In genomic region chr16:4402439-4403132, GRCh38 we compare ENCODE assay signal across 8 cellular contexts. TPM values are rescaled to one million over a fixed set of nuclear protein-coding genes. Genes with fewer than 3 reads are reported as not detected.
DNase-seq lines count a peak whose midpoint lies in the region; ATAC-seq, FAIRE-seq and TF ChIP-seq lines count a peak whose summit lies in the region.

No MANE protein-coding gene starts in this region.

- TF ChIP-seq CTCF in NB4 (IDR thresholded peaks at IDR 0.05; ENCODE audit: low read depth, low read length) (peak; percentile 74), heart right ventricle (IDR thresholded peaks at IDR 0.05) (peak; percentile 80 to 95 (median 91))

- H3K4me3 ChIP-seq in NB4 (ENCODE audit: low read depth, low read length) (no peak overlapping the region), heart right ventricle (peak overlapping the region in 1 of 10 donors; percentile 26)

- peaks cover 0 to 100% (median 8%) of the 10 kb centered on the region in 9 donors for H3K36me3 ChIP-seq in heart right ventricle

- ATAC-seq in heart right ventricle (peak; percentile 93 to 97 (median 95)), GM19035 (IDR thresholded peaks at IDR 0.05; ENCODE audit: unreplicated experiment) (no peak), GM18867 (IDR thresholded peaks at IDR 0.05; ENCODE audit: unreplicated experiment) (no peak)

- no peak overlapping the region for H3K27ac ChIP-seq in heart right ventricle

- H3K4me1 ChIP-seq in heart right ventricle, result peaks cover 0 to 11% (median 4%) of the 10 kb centered on the region in 9 donors

- intact Hi-C loops in heart right ventricle (cut with DNase I), result loop anchor here (1.0 to 10.0 kb wide), 7 partner anchors 43 to 200 kb away; no protein-coding TSS in a partner anchor

- peak; percentile 5 for FAIRE-seq in GM12892 (lab: Jason Lieb, UNC)

- H3K9me3 ChIP-seq in heart right ventricle, result no peaks in the 10 kb centered on the region

- no peaks in the 10 kb centered on the region for H3K27me3 ChIP-seq in heart right ventricle

- DNase-seq in GM12892 (ENCODE audit: insufficient read length) (peak; percentile 97), NB4 (ENCODE audit: low read depth) (peak; percentile 72), T-helper 1 cell (peak in 4 of 5 donors; percentile 38 to 57 (median 48)), heart right ventricle (peak; percentile 79 to 89), putamen (ENCODE audit: low spot score) (peak; percentile 66)
- peak; percentile 29 for DNase-seq in activated naive CD8-positive, alpha-beta T cell treated with anti-CD3 and anti-CD28 coated beads, Interleukin-2, amount 50 U/mL, for 16 hours (ENCODE audit: low read depth, low spot score)

- TF ChIP-seq POLR2A in GM12892 (IDR thresholded peaks at IDR 0.05; ENCODE audit: low read depth, low read length) (no peak; the same call in 1 of the 2 replicates), NB4 (IDR thresholded peaks at IDR 0.05; ENCODE audit: extremely low read depth, insufficient read length) (no peak)

- 24% methylated on average over 25 to 29 of the region's 29 CpGs for WGBS in heart right ventricle, 2 donors

RNA-seq across cellular contexts. Expression of gene CORO7, which starts 13.8 kb away (rescaled TPM):
- polyA plus RNA-seq in GM12892 (2012; ENCODE audit: missing spikeins), result 26.5 TPM
- 10 to 100 TPM in 5 of 10 donors, 1 to 10 TPM in 5; 6.5 to 21.8 (median 10.1) TPM for total RNA-seq in heart right ventricle
- 10 to 100 TPM; 11.9 to 17.0 TPM for polyA plus RNA-seq in heart right ventricle

RNA-seq across cellular contexts. Expression of gene DNAJA3, which starts 23.1 kb away (rescaled TPM):
- polyA plus RNA-seq in GM12892 (2012; ENCODE audit: missing spikeins), result 52.0 TPM
- total RNA-seq in heart right ventricle, result 10 to 100 TPM; 51.4 to 76.7 (median 72.5) TPM
- 10 to 100 TPM; 29.0 to 52.1 TPM for polyA plus RNA-seq in heart right ventricle

RNA-seq across cellular contexts. Expression of gene VASN, which starts 30.9 kb away (rescaled TPM):
- polyA plus RNA-seq in GM12892 (2012; ENCODE audit: missing spikeins), result not detected
- total RNA-seq in heart right ventricle, result 10 to 100 TPM in 1 of 10 donors, 1 to 10 TPM in 9; 3.1 to 14.7 (median 5.8) TPM
- polyA plus RNA-seq in heart right ventricle, result 10 to 100 TPM in 1 of 2 donors, 1 to 10 TPM in 1; 7.7 to 27.9 TPM

RNA-seq across cellular contexts. Expression of gene PAM16, which starts 51.5 kb away (rescaled TPM):
- polyA plus RNA-seq in GM12892 (2012; ENCODE audit: missing spikeins), result 27.7 TPM
- 10 to 100 TPM; 44.2 to 75.0 (median 55.6) TPM for total RNA-seq in heart right ventricle
- polyA plus RNA-seq in heart right ventricle, result 100 to 1,000 TPM; 136 to 288 TPM

Comparison
In these comparisons a context has a peak if more than half of its experiments do, and no peak if none do; other contexts are left out.
1. DNase-seq: peak in every context shown above with its lines; median percentile 97 in GM12892; 84 in heart right ventricle; 72 in NB4; 66 in putamen; 48 in T-helper 1 cell; 29 in activated naive CD8-positive, alpha-beta T cell treated with anti-CD3 and anti-CD28 coated beads, Interleukin-2, amount 50 U/mL, for 16 hours.
2. ATAC-seq: peak in heart right ventricle (8 of 8); none in GM19035 (single experiment) and GM18867 (single experiment).